In genomic region chr3:101216710-101217457, GRCh38 we compare ENCODE assay signal across 11 cellular contexts.
DNase-seq lines count a peak whose midpoint lies in the region; ATAC-seq, FAIRE-seq and TF ChIP-seq lines count a peak whose summit lies in the region.
"Had no signal": no experiment of that assay in that cellular context is flagged by ENCODE, and none has a peak within 500 bp of the region (broad histone marks: within the 10 kb centered on the region; RNA-seq: fewer than 3 reads in every experiment).

No MANE protein-coding gene starts in this region.

- WGBS in IMR-90 (ENCODE audit: extremely low coverage in 2 of 2, insufficient read length in 1 of 2), 2 experiments, result no CpG with 5 or more reads among the region's 3 CpGs

- peak; percentile 32 for FAIRE-seq in bronchial epithelial cell (lab: Jason Lieb, UNC)

- no peak overlapping the region for H3K23ac ChIP-seq in IMR-90 (ENCODE audit: low read depth, low read length)

- no peaks in the 10 kb centered on the region for H3K36me3 Mint-ChIP-seq in natural killer cell

- ATAC-seq in IMR-90 (ENCODE audit: low read depth), result 0 out of 2 replicates have a peak, but pooled peaks have one; percentile 51
- no peak for ATAC-seq in natural killer cell

- H3K9me3 Mint-ChIP-seq in natural killer cell, result no peaks in the 10 kb centered on the region

- H4K8ac ChIP-seq in IMR-90 (ENCODE audit: low read depth in 2 of 2, low read length in 2 of 2), result no peak overlapping the region

- H4K20me1 ChIP-seq in IMR-90 (ENCODE audit: insufficient read depth, low read length), result no peaks in the 10 kb centered on the region

- peak overlapping the region; percentile 68 for H2AFZ ChIP-seq in IMR-90 (replicated peaks; ENCODE audit: low read length, poor library complexity)

- CTCF ChIA-PET in IMR-90 (lab: Yijun Ruan, JAX), result no interaction called here

- dilution Hi-C loops in IMR-90 (cut with HindIII; ENCODE audit: low sequenced_read_pairs, unreplicated experiment), result no loop called here

- no peak overlapping the region for H4K5ac ChIP-seq in IMR-90 (ENCODE audit: low read depth, low read length)

- no peaks in the 10 kb centered on the region for H3K27me3 Mint-ChIP-seq in natural killer cell (ENCODE audit: low read depth in 2 of 2)

- no peak overlapping the region for H2BK20ac ChIP-seq in IMR-90 (ENCODE audit: low read depth, low read length)

- no peak overlapping the region for H2AK9ac ChIP-seq in IMR-90 (replicated peaks; ENCODE audit: low read depth, low read length, poor library complexity)

- DNase-seq in Ammon's horn (ENCODE audit: low spot score) (peak; percentile 5), IMR-90 (peak; percentile 51), bronchial epithelial cell (ENCODE audit: low read depth) (peak; percentile 47), pons (ENCODE audit: low spot score) (peak; percentile 8), natural killer cell (no peak), HuH-7.5 (ENCODE audit: low spot score) (no peak), foreskin melanocyte (no peak), UCSD-AML1 (lab: John Stamatoyannopoulos, UW; ENCODE audit: unreplicated experiment) (no peak)
- DNase-seq: activated CD4-positive, alpha-beta T cell treated with anti-CD3 and anti-CD28 coated beads, Interleukin-2, amount 50 U/mL, for 4 hours; GOT3; NCI-H187 had no signal

- no peak overlapping the region for H3K27ac Mint-ChIP-seq in natural killer cell

- intact Hi-C loops in IMR-90 (cut with micrococcal nuclease), result no loop called here
- intact Hi-C loops in natural killer cell (cut with micrococcal nuclease), result no loop called here

- H3K4me2 ChIP-seq in IMR-90 (ENCODE audit: low read depth, low read length), result no peak overlapping the region

- no peak overlapping the region for H4K91ac ChIP-seq in IMR-90 (ENCODE audit: insufficient read depth, low read depth, low read length)

- no peak for TF ChIP-seq RAD21 in IMR-90 (IDR thresholded peaks at IDR 0.05; ENCODE audit: low read length)

- POLR2A ChIA-PET in IMR-90 (lab: Charles Lee; ENCODE audit: unreplicated experiment), result no interaction called here

- H3K56ac ChIP-seq in IMR-90 (ENCODE audit: extremely low read depth, insufficient read depth, low read length), result no peak overlapping the region

- peaks cover 12% of the 10 kb centered on the region for H3K9me3 ChIP-seq in IMR-90 (ENCODE audit: control insufficient read depth, insufficient read depth, low read length)

- no TSS peak for BruUV-seq in IMR-90 (replicated peaks; lab: Mats Ljungman, UMichigan)

- no peaks in the 10 kb centered on the region for H3K4me1 ChIP-seq in IMR-90 (ENCODE audit: control insufficient read depth, insufficient read depth, low read length)

- H3K79me1 ChIP-seq in IMR-90 (ENCODE audit: low read depth in 1 of 2, low read length in 2 of 2), result no peaks in the 10 kb centered on the region

- TF ChIP-seq POLR2A in IMR-90 (IDR thresholded peaks at IDR 0.05; ENCODE audit: low read depth, low read length), result no peak

- H3K18ac ChIP-seq in IMR-90 (ENCODE audit: low read depth, low read length), result no peak overlapping the region

- H3K4me1 Mint-ChIP-seq in natural killer cell, result no peaks in the 10 kb centered on the region

- H3K9ac ChIP-seq in IMR-90 (ENCODE audit: low read depth, low read length), result no peak overlapping the region

- no peak overlapping the region for H3K14ac ChIP-seq in IMR-90 (replicated peaks; ENCODE audit: low read depth, low read length)

- H3K9me1 ChIP-seq in IMR-90 (ENCODE audit: insufficient read depth, low read length), result peaks cover 3% of the 10 kb centered on the region; the same call in 1 of the 2 replicates

- no peak overlapping the region for H2BK15ac ChIP-seq in IMR-90 (ENCODE audit: low read depth, low read length)

- no peak overlapping the region for H2AK5ac ChIP-seq in IMR-90 (ENCODE audit: low read depth, low read length)

- no peak overlapping the region for H3K4me3 Mint-ChIP-seq in natural killer cell

- TF ChIP-seq CTCF in IMR-90 (conservative IDR thresholded peaks at IDR 0.05; ENCODE audit: low read depth, low read length), result no peak
- no peak for TF ChIP-seq CTCF in bronchial epithelial cell (IDR thresholded peaks at IDR 0.05; ENCODE audit: insufficient read depth, low read length, severe bottlenecking)
- no peak for TF ChIP-seq CTCF in natural killer cell (IDR thresholded peaks at IDR 0.05)

- H3K27me3 ChIP-seq in IMR-90 (ENCODE audit: control insufficient read depth, insufficient read depth, low read length) (peaks cover 2% of the 10 kb centered on the region; the same call in 1 of the 2 replicates), bronchial epithelial cell (ENCODE audit: control insufficient read depth, insufficient read depth, low read length) (no peaks in the 10 kb centered on the region)

- no peak overlapping the region for H2BK5ac ChIP-seq in IMR-90 (ENCODE audit: low read depth, low read length, poor library complexity, severe bottlenecking)

- H3K27ac ChIP-seq in IMR-90 (ENCODE audit: insufficient read depth, low read length), result no peak overlapping the region

- no peak overlapping the region for H2BK120ac ChIP-seq in IMR-90 (ENCODE audit: low read depth, low read length)

- in situ Hi-C loops in IMR-90 (cut with MboI; ENCODE audit: low sequenced_read_pairs), result no loop called here

- H3K36me3 ChIP-seq in IMR-90 (ENCODE audit: control insufficient read depth, insufficient read depth, low read length), result no peaks in the 10 kb centered on the region
- H3K36me3 ChIP-seq in bronchial epithelial cell (ENCODE audit: control insufficient read depth, insufficient read depth, low read length), result no peaks in the 10 kb centered on the region

- H3K4me3 ChIP-seq in IMR-90 (ENCODE audit: insufficient read depth, low read depth, low read length) (no peak overlapping the region), bronchial epithelial cell (ENCODE audit: low read depth, low read length) (no peak overlapping the region)

- no peak overlapping the region for H3K4ac ChIP-seq in IMR-90 (ENCODE audit: low read depth, low read length)

TF ChIP-seq in IMR-90, 13 proteins besides CTCF, POLR2A, EP300 and RAD21:
- no peak for TF ChIP-seq RFX5 (IDR thresholded peaks at IDR 0.05; ENCODE audit: low read depth, low read length)
- peak; percentile 91 for TF ChIP-seq CEBPB (IDR thresholded peaks at IDR 0.05; ENCODE audit: low read depth, low read length)

Comparison
In these comparisons a context has a peak if more than half of its experiments do, and no peak if none do; other contexts are left out.
1. DNase-seq: peak in Ammon's horn (single experiment), IMR-90 (single experiment), bronchial epithelial cell (single experiment) and pons (single experiment); none in natural killer cell (single experiment), HuH-7.5 (single experiment), foreskin melanocyte (single experiment) and UCSD-AML1 (single experiment).